Comparison of ENCODE assay signal across 10 cellular contexts in genomic region chr11:108967571-108967970, GRCh38.
A peak's percentile ranks its signal among the peaks of the same experiment; 100 is the strongest.
DNase-seq lines count a peak whose midpoint lies in the region; ATAC-seq and TF ChIP-seq lines count a peak whose summit lies in the region.
"Had no signal": no experiment of that assay in that cellular context is flagged by ENCODE, and none has a peak within 500 bp of the region (broad histone marks: within the 10 kb centered on the region; RNA-seq: fewer than 3 reads in every experiment).

No MANE protein-coding gene starts in this region.

- no peak overlapping the region for H3K4me3 Mint-ChIP-seq in naive thymus-derived CD8-positive, alpha-beta T cell
- no peak overlapping the region for H3K4me3 Mint-ChIP-seq in activated T-cell treated with anti-CD3 and anti-CD28 coated beads, Interleukin-2, amount 50 U/mL, for 72 hours
- H3K4me3 Mint-ChIP-seq: CD4-positive, CD25-positive, alpha-beta regulatory T cell had no signal

- H3K27me3 ChIP-seq in psoas muscle (ENCODE audit: insufficient read depth in 3 of 3, low read length in 2 of 3) = no peaks in the 10 kb centered on the region

- no peak for TF ChIP-seq CTCF in fibroblast of villous mesenchyme (IDR thresholded peaks at IDR 0.05; ENCODE audit: insufficient read depth, low read depth, low read length)
- no peak for TF ChIP-seq CTCF in psoas muscle (IDR thresholded peaks at IDR 0.05)

- intact Hi-C loops in psoas muscle (cut with DNase I) = no loop called here

- H3K4me3 ChIP-seq in fibroblast of villous mesenchyme (ENCODE audit: low read depth, low read length) = no peak overlapping the region
- H3K4me3 ChIP-seq in psoas muscle = peak overlapping the region; percentile 20
- H3K4me3 ChIP-seq: PC-9 had no signal

- ATAC-seq in psoas muscle (peak; percentile 53 to 94 (median 78)), HG03039 (IDR thresholded peaks at IDR 0.05; ENCODE audit: unreplicated experiment) (no peak)
- ATAC-seq in naive thymus-derived CD8-positive, alpha-beta T cell = no peak
- ATAC-seq in activated T-cell treated with anti-CD3 and anti-CD28 coated beads, Interleukin-2, amount 50 U/mL, for 72 hours (replicated peaks in 1 of 2) = no peak

- no peak overlapping the region for H3K27ac ChIP-seq in psoas muscle
- H3K27ac ChIP-seq: PC-9 had no signal

- H3K9me3 Mint-ChIP-seq in naive thymus-derived CD8-positive, alpha-beta T cell = no peaks in the 10 kb centered on the region
- H3K9me3 Mint-ChIP-seq in activated T-cell treated with anti-CD3 and anti-CD28 coated beads, Interleukin-2, amount 50 U/mL, for 72 hours = no peaks in the 10 kb centered on the region
- H3K9me3 Mint-ChIP-seq: CD4-positive, CD25-positive, alpha-beta regulatory T cell had no signal

- H3K36me3 Mint-ChIP-seq in naive thymus-derived CD8-positive, alpha-beta T cell = peaks cover 0 to 2% (median 0%) of the 10 kb centered on the region in 3 donors
- H3K36me3 Mint-ChIP-seq in activated T-cell treated with anti-CD3 and anti-CD28 coated beads, Interleukin-2, amount 50 U/mL, for 72 hours (ENCODE audit: insufficient read depth in 2 of 2) = no peaks in the 10 kb centered on the region
- H3K36me3 Mint-ChIP-seq: CD4-positive, CD25-positive, alpha-beta regulatory T cell had no signal

- H3K4me1 Mint-ChIP-seq in naive thymus-derived CD8-positive, alpha-beta T cell = no peaks in the 10 kb centered on the region
- no peaks in the 10 kb centered on the region for H3K4me1 Mint-ChIP-seq in activated T-cell treated with anti-CD3 and anti-CD28 coated beads, Interleukin-2, amount 50 U/mL, for 72 hours (ENCODE audit: low read depth)
- H3K4me1 Mint-ChIP-seq: CD4-positive, CD25-positive, alpha-beta regulatory T cell had no signal

- no peaks in the 10 kb centered on the region for H3K36me3 ChIP-seq in psoas muscle (ENCODE audit: insufficient read depth in 1 of 2, low read depth in 1 of 2)

- DNase-seq in EH (ENCODE audit: low read depth) (peak; percentile 41), NCI-H446 treated with DMSO at 0.1 percent for 48 hours (lab: John Stamatoyannopoulos, UW) (peak; percentile 80), fibroblast of villous mesenchyme (ENCODE audit: low read depth) (peak; percentile 79), psoas muscle (no peak), NOMO-1 treated with DMSO at 0.1 percent for 48 hours (lab: John Stamatoyannopoulos, UW; ENCODE audit: unreplicated experiment) (no peak)
- DNase-seq in naive thymus-derived CD8-positive, alpha-beta T cell = no peak
- DNase-seq in activated T-cell treated with anti-CD3 and anti-CD28 coated beads, Interleukin-2, amount 50 U/mL, for 72 hours = no peak
- DNase-seq: CD4-positive, CD25-positive, alpha-beta regulatory T cell had no signal

- POLR2A ChIA-PET in naive thymus-derived CD8-positive, alpha-beta T cell (lab: Charles Lee) = no interaction called here

- H3K4me1 ChIP-seq in psoas muscle = peaks cover 11% of the 10 kb centered on the region

- no peak overlapping the region for H3K27ac Mint-ChIP-seq in naive thymus-derived CD8-positive, alpha-beta T cell
- H3K27ac Mint-ChIP-seq in activated T-cell treated with anti-CD3 and anti-CD28 coated beads, Interleukin-2, amount 50 U/mL, for 72 hours = no peak overlapping the region
- H3K27ac Mint-ChIP-seq: CD4-positive, CD25-positive, alpha-beta regulatory T cell had no signal

- peaks cover 0 to 4% (median 0%) of the 10 kb centered on the region in 5 donors for H3K27me3 Mint-ChIP-seq in naive thymus-derived CD8-positive, alpha-beta T cell
- no peaks in the 10 kb centered on the region for H3K27me3 Mint-ChIP-seq in activated T-cell treated with anti-CD3 and anti-CD28 coated beads, Interleukin-2, amount 50 U/mL, for 72 hours (ENCODE audit: low read depth)
- H3K27me3 Mint-ChIP-seq: CD4-positive, CD25-positive, alpha-beta regulatory T cell had no signal

- WGBS in psoas muscle, 3 donors = 19 to 31% (median 25%) methylated on average over 7 of the region's 7 CpGs

- H3K9me3 ChIP-seq in psoas muscle = no peaks in the 10 kb centered on the region

Comparison
In these comparisons a context has a peak if more than half of its experiments do, and no peak if none do; other contexts are left out.
1. DNase-seq: peak in EH (single experiment), NCI-H446 treated with DMSO at 0.1 percent for 48 hours (single experiment) and fibroblast of villous mesenchyme (single experiment); none in psoas muscle (0 of 2), naive thymus-derived CD8-positive, alpha-beta T cell (0 of 10), activated T-cell treated with anti-CD3 and anti-CD28 coated beads, Interleukin-2, amount 50 U/mL, for 72 hours (0 of 2) and NOMO-1 treated with DMSO at 0.1 percent for 48 hours (single experiment).
2. ATAC-seq: peak in psoas muscle (4 of 4); none in naive thymus-derived CD8-positive, alpha-beta T cell (0 of 2), activated T-cell treated with anti-CD3 and anti-CD28 coated beads, Interleukin-2, amount 50 U/mL, for 72 hours (0 of 2) and HG03039 (single experiment).